ENCODE assay signal across 23 cellular contexts in the genomic region with DNA sequence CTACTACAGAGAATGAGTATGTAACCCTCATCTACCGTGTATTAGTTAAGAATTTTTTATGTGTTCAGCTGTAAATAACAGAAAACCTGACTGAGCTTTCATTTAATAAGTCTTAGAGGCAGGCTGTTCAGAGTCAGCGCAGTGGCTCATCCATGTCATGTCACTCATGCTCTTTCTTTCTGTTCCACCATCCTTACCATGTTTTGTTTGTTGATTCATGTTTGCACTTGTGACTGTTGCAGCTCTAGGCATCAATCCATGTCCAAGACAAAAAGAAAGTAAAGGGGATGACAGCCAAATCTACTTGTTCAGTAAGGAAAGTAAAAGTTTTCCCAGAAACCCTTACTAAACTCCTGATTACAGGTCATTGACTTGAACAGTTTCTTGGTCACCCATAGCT. TPM values are rescaled to one million over a fixed set of nuclear protein-coding genes. Genes with fewer than 3 reads are reported as not detected.
"Had no signal": no experiment of that assay in that cellular context is flagged by ENCODE, and none has a peak within 500 bp of the region (broad histone marks: within the 10 kb centered on the region; RNA-seq: fewer than 3 reads in every experiment).

No MANE protein-coding gene starts in this region.

- H3K4me1 ChIP-seq: left lung, lower lobe of right lung, prostate gland had no signal

- H3K4me3 Mint-ChIP-seq: endodermal cell, nephron had no signal

- H3K9me3 Mint-ChIP-seq: endodermal cell, nephron had no signal

- H3K27ac ChIP-seq: coronary artery, esophagus muscularis mucosa, left lung, lower lobe of right lung, parathyroid adenoma, prostate gland, sigmoid colon had no signal

- H2AFZ ChIP-seq: parathyroid adenoma had no signal

- H3K9me3 ChIP-seq: esophagus muscularis mucosa, heart right ventricle, left lung, lower lobe of right lung, prostate gland, sigmoid colon had no signal

- H3K27ac Mint-ChIP-seq: endodermal cell, nephron had no signal

- H3K27me3 ChIP-seq: esophagus muscularis mucosa, heart right ventricle, left lung, sigmoid colon had no signal

- H3K79me2 ChIP-seq: parathyroid adenoma had no signal

- H3K9ac ChIP-seq: parathyroid adenoma had no signal

- DNase-seq: central memory CD4-positive, alpha-beta T cell; effector CD4-positive, alpha-beta T cell; endodermal cell; foreskin melanocyte; heart right ventricle; hypothalamus; left lung; lower lobe of right lung; mesenchymal stem cell; midbrain; sigmoid colon; small intestine; stimulated activated CD4-positive, alpha-beta T cell treated with anti-CD3 and anti-CD28 coated beads, Interleukin-12 subunit alpha, Interleukin-12 subunit beta, amount 100 ng/mL, for 4 hours; stimulated activated naive CD4-positive, alpha-beta T cell treated with Interleukin-2 at 50 U/mL for 16 hours; trophoblast cell had no signal

- H3K4me3 ChIP-seq: coronary artery, esophagus muscularis mucosa, heart right ventricle, left lung, lower lobe of right lung, prostate gland, sigmoid colon had no signal

- H3K36me3 ChIP-seq: esophagus muscularis mucosa, heart right ventricle, left lung, lower lobe of right lung, prostate gland, sigmoid colon had no signal

RNA-seq across cellular contexts. Expression of a gene that starts 8.9 kb away (rescaled TPM):
- total RNA-seq: dermis microvascular lymphatic vessel endothelial cell, endothelial cell of umbilical vein, left lung, lower lobe of right lung had no signal

RNA-seq across cellular contexts. Expression of a gene that starts 47.5 kb away (rescaled TPM):
- total RNA-seq: chondrocyte, endodermal cell, esophagus muscularis mucosa, sigmoid colon had no signal
